Comparison of ENCODE assay signal across 8 cellular contexts in genomic region chr1:203795382-203796222, GRCh38. TPM values are rescaled to one million over a fixed set of nuclear protein-coding genes. Genes with fewer than 3 reads are reported as not detected.
DNase-seq lines count a peak whose midpoint lies in the region; ATAC-seq and TF ChIP-seq lines count a peak whose summit lies in the region.

Gene ZBED6 (plus strand): TSS chr1:203795623. CDS start chr1:203797523, 1,900 bp downstream.
Gene ZC3H11A (plus strand): TSS chr1:203795623. CDS start chr1:203817071, 21,448 bp downstream.

- no TSS peak for BruUV-seq in Calu3 (replicated peaks; lab: Mats Ljungman, UMichigan)

- intact Hi-C loops in Calu3 (cut with micrococcal nuclease; ENCODE audit: unreplicated experiment): no loop called here

- H3K9me3 ChIP-seq in OCI-LY3 (ENCODE audit: insufficient read depth, low read length): no peaks in the 10 kb centered on the region

- H3K9me3 Mint-ChIP-seq in Calu3 (ENCODE audit: low read depth, unreplicated experiment) (peaks cover 2% of the 10 kb centered on the region), endothelial cell (ENCODE audit: unreplicated experiment) (no peaks in the 10 kb centered on the region)

- TF ChIP-seq CTCF in Calu3 (IDR thresholded peaks at IDR 0.05; ENCODE audit: unreplicated experiment) (no peak), OCI-LY3 (IDR thresholded peaks at IDR 0.05; ENCODE audit: low read depth, low read length) (no peak), endothelial cell (IDR thresholded peaks at IDR 0.05; ENCODE audit: unreplicated experiment) (no peak)

- H3K27me3 Mint-ChIP-seq in Calu3 (ENCODE audit: unreplicated experiment) (no peaks in the 10 kb centered on the region), endothelial cell (ENCODE audit: unreplicated experiment) (peaks cover 9% of the 10 kb centered on the region)

- peak within 1 kb of the TSS; percentile 96 for H3K9ac ChIP-seq in OCI-LY3 (ENCODE audit: low read length)

- H3K27ac ChIP-seq in OCI-LY3 (ENCODE audit: low read length): peak within 1 kb of the TSS; percentile 84

- H3K4me3 ChIP-seq in OCI-LY3 (ENCODE audit: low read length): peak within 1 kb of the TSS; percentile 82

- peak within 1 kb of the TSS; percentile 99 for H3K27ac Mint-ChIP-seq in Calu3 (ENCODE audit: unreplicated experiment)
- peak within 1 kb of the TSS; percentile 100 for H3K27ac Mint-ChIP-seq in endothelial cell (ENCODE audit: unreplicated experiment)

- peaks cover 51% of the 10 kb centered on the region for H3K79me2 ChIP-seq in OCI-LY3 (ENCODE audit: low read length)

- no peaks in the 10 kb centered on the region for H3K27me3 ChIP-seq in OCI-LY3 (ENCODE audit: low read depth, low read length)

- H4K20me1 ChIP-seq in OCI-LY3 (ENCODE audit: insufficient read depth, low read length): peaks cover 40% of the 10 kb centered on the region

- H2AFZ ChIP-seq in OCI-LY3 (ENCODE audit: low read depth, low read length): peak within 1 kb of the TSS; percentile 85

- peak within 1 kb of the TSS; percentile 83 for H3K4me2 ChIP-seq in OCI-LY3 (ENCODE audit: low read length)

- H3K36me3 Mint-ChIP-seq in Calu3 (ENCODE audit: insufficient read depth, unreplicated experiment) (peaks cover 41% of the 10 kb centered on the region), endothelial cell (ENCODE audit: low read depth, unreplicated experiment) (peaks cover 25% of the 10 kb centered on the region)

- H3K4me1 Mint-ChIP-seq in Calu3 (ENCODE audit: low read depth, unreplicated experiment): peaks cover 19% of the 10 kb centered on the region
- peaks cover 37% of the 10 kb centered on the region for H3K4me1 Mint-ChIP-seq in endothelial cell (ENCODE audit: unreplicated experiment)

- CTCF ChIA-PET in Calu3 (lab: Charles Lee): interaction anchor here (0.7 kb wide), 1 partner anchor 129 kb away, joined by 3 read pairs; no protein-coding TSS in a partner anchor

- H3K4me3 Mint-ChIP-seq in Calu3 (ENCODE audit: low read depth, unreplicated experiment): peak within 1 kb of the TSS; percentile 95
- peak within 1 kb of the TSS; percentile 100 for H3K4me3 Mint-ChIP-seq in endothelial cell (ENCODE audit: unreplicated experiment)

- peaks cover 37% of the 10 kb centered on the region for H3K36me3 ChIP-seq in OCI-LY3 (replicated peaks; ENCODE audit: low read depth, low read length)

- ATAC-seq in GM21515 (IDR thresholded peaks at IDR 0.05; ENCODE audit: unreplicated experiment): peak; percentile 97

- DNase-seq in Calu3 (peak; percentile 99), HuH-7 (ENCODE audit: low spot score) (peak; percentile 88), endothelial cell (ENCODE audit: low spot score) (peak; percentile 95), midbrain (lab: John Stamatoyannopoulos, UW) (peak; percentile 98)
- DNase-seq in activated CD8-positive, alpha-beta memory T cell treated with anti-CD3 and anti-CD28 coated beads, Interleukin-2, amount 50 U/mL, for 48 hours: peak; percentile 96
- peak; percentile 94 to 96 for DNase-seq in stimulated activated CD8-positive, alpha-beta memory T cell treated with anti-CD3 and anti-CD28 coated beads, Interleukin-2, amount 100 ng/mL, for 1 hour (ENCODE audit: low read depth in 2 of 2)

- peaks cover 23% of the 10 kb centered on the region for H3K4me1 ChIP-seq in OCI-LY3 (ENCODE audit: low read length)

RNA-seq across cellular contexts. Expression of gene ZBED6, which starts in this region (rescaled TPM):
- 32.8 and 35.6 TPM in 2 replicates for total RNA-seq in Calu3 (2022)
- 30.3 TPM for total RNA-seq in endothelial cell (ENCODE audit: unreplicated experiment)

RNA-seq across cellular contexts. Expression of gene ZC3H11A, which starts in this region (rescaled TPM):
- total RNA-seq in Calu3 (2022) (103 and 113 TPM in 2 replicates), endothelial cell (ENCODE audit: unreplicated experiment) (85.9 TPM)

Comparison
In these comparisons a context has a peak if more than half of its experiments do, and no peak if none do; other contexts are left out.
1. Peak in every context shown above with its lines: DNase-seq, ATAC-seq, H3K4me3 ChIP-seq and H3K27ac ChIP-seq.